ENCODE assay signal across 1 cellular context in the genomic region with DNA sequence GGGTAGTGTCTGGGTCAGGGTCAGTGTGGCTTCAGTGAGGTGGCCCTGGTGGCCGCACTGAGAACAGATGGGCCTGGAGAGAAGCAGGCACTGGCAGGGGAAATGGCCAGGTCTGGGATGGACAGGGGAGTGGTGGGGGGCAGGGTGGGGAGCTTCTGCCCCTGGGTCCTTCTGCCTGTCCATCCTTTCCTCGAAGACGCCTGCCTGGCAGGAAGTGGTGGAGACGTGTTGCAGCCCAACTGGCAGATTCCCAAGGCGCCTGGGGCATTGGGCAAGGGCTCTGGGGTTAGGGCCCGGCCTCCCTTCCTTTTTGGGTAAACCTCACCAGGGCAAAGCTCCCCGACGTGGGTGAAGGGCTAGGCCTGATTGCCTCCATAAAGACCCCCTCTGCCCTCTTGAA.
TF ChIP-seq lines count a peak whose summit lies in the region.

No MANE protein-coding gene starts in this region.

TF ChIP-seq in GM23338, 12 proteins besides CTCF, POLR2A, EP300 and RAD21 (continued from another document):
- no peak for TF ChIP-seq STAT1 (IDR thresholded peaks at IDR 0.05; ENCODE audit: unreplicated experiment)
- TF ChIP-seq NANOG (IDR thresholded peaks at IDR 0.05; ENCODE audit: borderline replicate concordance): no peak
TF ChIP-seq in GM23338: peak in this region for 0.
